Comparison of ENCODE assay signal across 6 cellular contexts in the genomic region with DNA sequence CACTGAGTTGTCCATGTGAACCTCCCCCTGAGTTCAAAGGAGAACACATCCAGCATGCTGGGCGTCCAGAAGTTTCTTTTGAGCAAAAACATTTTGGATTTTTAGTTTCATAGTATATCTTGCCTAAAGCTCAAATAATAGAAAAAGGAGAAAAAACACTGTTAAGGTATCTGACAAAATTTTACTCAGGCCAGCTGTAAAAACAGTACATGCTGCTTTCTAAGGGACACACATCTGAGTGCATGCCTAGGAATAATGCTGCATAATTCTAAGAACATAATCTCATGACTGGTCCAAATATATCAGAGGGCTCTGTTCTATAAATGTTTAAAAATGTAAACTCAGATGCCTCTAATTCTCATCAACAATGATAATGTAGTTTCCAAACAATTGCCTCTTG.
"Had no signal": no experiment of that assay in that cellular context is flagged by ENCODE, and none has a peak within 500 bp of the region (broad histone marks: within the 10 kb centered on the region; RNA-seq: fewer than 3 reads in every experiment).

No MANE protein-coding gene starts in this region.

- ATAC-seq: GM23338, K562 had no signal

- DNase-seq: H9, HCEC 1CT, IMR-90, KG1 had no signal

- H3K4me3 ChIP-seq: GM23338, K562 had no signal
